ENCODE assay signal across 11 cellular contexts in the genomic region with DNA sequence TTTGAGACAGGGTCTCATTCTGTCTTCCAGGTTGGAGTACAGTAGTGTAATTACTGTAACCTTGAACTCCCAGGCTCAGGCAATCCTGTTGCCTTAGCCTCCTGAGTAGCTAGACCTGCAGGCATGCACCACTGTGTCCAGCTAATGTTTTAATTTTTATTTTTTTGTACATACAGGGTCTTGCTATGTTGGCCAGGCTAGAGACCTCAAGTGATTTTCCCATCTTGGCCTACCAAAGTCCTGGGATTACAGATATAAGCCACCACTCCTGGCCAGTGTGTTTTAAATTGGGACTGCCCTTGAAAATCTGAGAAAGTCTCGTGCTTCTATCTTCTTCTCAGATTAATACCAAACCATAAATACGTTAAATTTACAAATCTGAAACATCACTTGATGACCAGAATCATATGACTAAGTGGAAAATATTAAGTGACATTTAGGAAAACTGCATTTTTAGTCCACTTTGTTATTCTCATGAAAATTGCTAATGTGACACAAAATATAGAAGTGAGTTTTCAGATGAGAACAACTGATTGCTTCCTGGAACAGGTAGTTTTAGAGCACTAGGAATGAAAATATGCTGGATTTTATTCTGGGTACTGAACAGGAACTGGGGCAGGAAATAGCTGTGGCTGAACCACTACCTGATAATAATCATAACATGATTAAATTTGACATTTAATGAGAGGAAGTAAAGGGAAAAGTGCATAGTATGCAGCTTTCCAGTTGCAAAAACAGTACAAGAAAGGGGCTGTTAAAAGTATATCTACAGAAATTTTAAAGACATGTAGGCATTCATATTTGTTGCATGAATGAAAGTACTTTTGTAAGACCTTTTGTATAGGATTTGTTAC. TPM values are rescaled to one million over a fixed set of nuclear protein-coding genes. Genes with fewer than 3 reads are reported as not detected.
DNase-seq lines count a peak whose midpoint lies in the region; ATAC-seq, FAIRE-seq and TF ChIP-seq lines count a peak whose summit lies in the region.
"Had no signal": no experiment of that assay in that cellular context is flagged by ENCODE, and none has a peak within 500 bp of the region (broad histone marks: within the 10 kb centered on the region; RNA-seq: fewer than 3 reads in every experiment).

No MANE protein-coding gene starts in this region.

- peaks cover 86% of the 10 kb centered on the region for H3K79me2 ChIP-seq in OCI-LY1 (ENCODE audit: insufficient read depth, low read length)
- H3K79me2 ChIP-seq in GM12878 (ENCODE audit: control insufficient read depth, insufficient read depth, low read length) = peaks cover 91% of the 10 kb centered on the region

- H3K9me2 ChIP-seq in OCI-LY1 (ENCODE audit: low read depth, low read length) = no peaks in the 10 kb centered on the region

- H3K36me3 Mint-ChIP-seq in activated naive CD4-positive, alpha-beta T cell treated with anti-CD3 and anti-CD28 coated beads, Interleukin-2, amount 50 U/mL, for 24 hours = peaks cover 14% of the 10 kb centered on the region
- peaks cover 70% of the 10 kb centered on the region for H3K36me3 Mint-ChIP-seq in stimulated activated effector memory CD8-positive, alpha-beta T cell treated with anti-CD3 and anti-CD28 coated beads, Interleukin-12 subunit alpha, Interleukin-12 subunit beta, amount 100 ng/mL, for 72 hours

- POLR2A ChIA-PET in GM12878 (lab: Charles Lee) = interaction anchor here (0.5 to 1.2 kb wide), 3 partner anchors 21 to 107 kb away, joined by 3 to 7 read pairs (median 5); a partner anchor contains a TSS

- FAIRE-seq in GM12878 (lab: Jason Lieb, UNC) = no peak

- H3K27me3 ChIP-seq in OCI-LY1 (ENCODE audit: insufficient read depth, low read length) (no peaks in the 10 kb centered on the region), GM12878 (replicated peaks in 1 of 2; ENCODE audit: control insufficient read depth in 2 of 2, insufficient read depth in 2 of 2, low read length in 1 of 2) (no peaks in the 10 kb centered on the region), H7 (ENCODE audit: control insufficient read depth, insufficient read depth, low read length) (no peaks in the 10 kb centered on the region)
- H3K27me3 ChIP-seq: MG63 had no signal

- ATAC-seq in GM12878 = no peak
- no peak for ATAC-seq in stimulated activated effector memory CD8-positive, alpha-beta T cell treated with anti-CD3 and anti-CD28 coated beads, Interleukin-12 subunit alpha, Interleukin-12 subunit beta, amount 100 ng/mL, for 72 hours

- 0% methylated on average over 2 of the region's 2 CpGs for WGBS in GM12878 (ENCODE audit: insufficient coverage, insufficient replicate concordance, low lambda C conversion rate, missing lambda C conversion rate)

- no peaks in the 10 kb centered on the region for H3K27me3 Mint-ChIP-seq in activated naive CD4-positive, alpha-beta T cell treated with anti-CD3 and anti-CD28 coated beads, Interleukin-2, amount 50 U/mL, for 24 hours

- no peak for DNase-seq in activated naive CD4-positive, alpha-beta T cell (lab: John Stamatoyannopoulos, UW)
- DNase-seq in GM12878 (ENCODE audit: low read depth, low spot score) = no peak
- no peak for DNase-seq in stimulated activated effector memory CD8-positive, alpha-beta T cell treated with anti-CD3 and anti-CD28 coated beads, Interleukin-12 subunit alpha, Interleukin-12 subunit beta, amount 100 ng/mL, for 72 hours (ENCODE audit: low spot score in 2 of 2)
- DNase-seq in HCEC 1CT = no peak
- DNase-seq in NCI-H2171 (lab: John Stamatoyannopoulos, UW) = no peak
- no peak for DNase-seq in H7
- DNase-seq: MG63; stimulated activated CD4-positive, alpha-beta T cell treated with anti-CD3 and anti-CD28 coated beads, Interleukin-2, amount 100 ng/mL, for 24 hours had no signal

- RAD21 ChIA-PET in GM12878 (lab: Charles Lee; ENCODE audit: unreplicated experiment) = interaction anchor here (0.6 to 1.1 kb wide), 4 partner anchors 60 to 238 kb away, joined by 3 to 4 read pairs (median 4); no protein-coding TSS in a partner anchor

- H3K9me3 Mint-ChIP-seq in activated naive CD4-positive, alpha-beta T cell treated with anti-CD3 and anti-CD28 coated beads, Interleukin-2, amount 50 U/mL, for 24 hours = no peaks in the 10 kb centered on the region
- H3K9me3 Mint-ChIP-seq in stimulated activated effector memory CD8-positive, alpha-beta T cell treated with anti-CD3 and anti-CD28 coated beads, Interleukin-12 subunit alpha, Interleukin-12 subunit beta, amount 100 ng/mL, for 72 hours = peaks cover 10% of the 10 kb centered on the region

- SMC1A ChIA-PET in GM12878 (lab: Charles Lee; ENCODE audit: uncharacterized antibody, unreplicated experiment) = interaction anchor here (1.0 to 3.4 kb wide), 9 partner anchors 9 to 131 kb away, joined by 3 to 16 read pairs (median 4); no protein-coding TSS in a partner anchor

- no peaks in the 10 kb centered on the region; the same call in 1 of the 2 replicates for H3K36me3 ChIP-seq in OCI-LY1 (ENCODE audit: insufficient read depth, low read length)
- no peaks in the 10 kb centered on the region for H3K36me3 ChIP-seq in GM12878 (ENCODE audit: control insufficient read depth in 2 of 2, insufficient read depth in 2 of 2, low read length in 1 of 2)
- H3K36me3 ChIP-seq in H7 (replicated peaks; ENCODE audit: control insufficient read depth, insufficient read depth, low read length) = no peaks in the 10 kb centered on the region

- no peaks in the 10 kb centered on the region for H3F3A ChIP-seq in OCI-LY1 (ENCODE audit: insufficient read depth, low read length)

- CTCF ChIA-PET in GM12878 (lab: Yijun Ruan, JAX) = interaction anchor here (0.6 to 2.4 kb wide), 9 partner anchors 11 to 151 kb away, joined by 3 to 6 read pairs (median 3); no protein-coding TSS in a partner anchor

- intact Hi-C loops in GM12878 (cut with micrococcal nuclease; ENCODE audit: unreplicated experiment) = no loop called here

- peak overlapping the region; percentile 2 for H3K27ac ChIP-seq in OCI-LY1 (ENCODE audit: low read depth, low read length, poor library complexity, severe bottlenecking)
- peak overlapping the region; percentile 9; the same call in 1 of the 2 replicates for H3K27ac ChIP-seq in GM12878 (ENCODE audit: control insufficient read depth, insufficient read depth)
- H3K27ac ChIP-seq: coronary artery had no signal

- TF ChIP-seq EP300 in GM12878 (IDR thresholded peaks at IDR 0.05; ENCODE audit: borderline replicate concordance in 1 of 2, control insufficient read depth in 1 of 2, low read depth in 2 of 2, low read length in 2 of 2) = no peak

- peak overlapping the region; percentile 3 for H3K4me3 Mint-ChIP-seq in activated naive CD4-positive, alpha-beta T cell treated with anti-CD3 and anti-CD28 coated beads, Interleukin-2, amount 50 U/mL, for 24 hours
- peak overlapping the region; percentile 96 for H3K4me3 Mint-ChIP-seq in stimulated activated effector memory CD8-positive, alpha-beta T cell treated with anti-CD3 and anti-CD28 coated beads, Interleukin-12 subunit alpha, Interleukin-12 subunit beta, amount 100 ng/mL, for 72 hours

- H3K27ac Mint-ChIP-seq in activated naive CD4-positive, alpha-beta T cell treated with anti-CD3 and anti-CD28 coated beads, Interleukin-2, amount 50 U/mL, for 24 hours = peak overlapping the region; percentile 88
- H3K27ac Mint-ChIP-seq in stimulated activated effector memory CD8-positive, alpha-beta T cell treated with anti-CD3 and anti-CD28 coated beads, Interleukin-12 subunit alpha, Interleukin-12 subunit beta, amount 100 ng/mL, for 72 hours = peak overlapping the region; percentile 83

- TF ChIP-seq CTCF in OCI-LY1 (IDR thresholded peaks at IDR 0.05; ENCODE audit: low read length) (no peak), GM12878 (IDR thresholded peaks at IDR 0.05 in 2 of 3, conservative IDR thresholded peaks at IDR 0.05 in 1 of 3; ENCODE audit: control insufficient read depth in 2 of 3, extremely low read depth in 1 of 3, insufficient read depth in 1 of 3, low read depth in 3 of 3, low read length in 3 of 3) (no peak)

- H3K4me2 ChIP-seq in OCI-LY1 (ENCODE audit: low read length) (no peak overlapping the region), GM12878 (ENCODE audit: control insufficient read depth, insufficient read depth) (peak overlapping the region; percentile 66)

- H3K4me1 ChIP-seq in OCI-LY1 (ENCODE audit: insufficient read depth, low read length, severe bottlenecking) (peaks cover 31% of the 10 kb centered on the region), GM12878 (ENCODE audit: control insufficient read depth, insufficient read depth, low read length) (peaks cover 16% of the 10 kb centered on the region)

- H3K9ac ChIP-seq in OCI-LY1 (ENCODE audit: low read length) = no peak overlapping the region
- no peak overlapping the region for H3K9ac ChIP-seq in GM12878 (ENCODE audit: control insufficient read depth, insufficient read depth, low read length)

- no TSS peak for BruUV-seq in GM12878 (replicated peaks; lab: Mats Ljungman, UMichigan)

- H3K9me3 ChIP-seq in OCI-LY1 (ENCODE audit: low read length) = peaks cover 25% of the 10 kb centered on the region
- H3K9me3 ChIP-seq in GM12878 (replicated peaks; ENCODE audit: control insufficient read depth, insufficient read depth, low read length) = peaks cover 5% of the 10 kb centered on the region

- no peak overlapping the region for H2AFZ ChIP-seq in OCI-LY1 (ENCODE audit: low read length)
- no peak overlapping the region for H2AFZ ChIP-seq in GM12878 (ENCODE audit: control insufficient read depth, low read depth, low read length)

- H4K20me1 ChIP-seq in OCI-LY1 (ENCODE audit: insufficient read depth, low read length) (0 out of 2 replicates have a peak, but pooled peaks cover 3% of the 10 kb centered on the region), GM12878 (ENCODE audit: control insufficient read depth, insufficient read depth) (no peaks in the 10 kb centered on the region)

- H3K4me3 ChIP-seq in OCI-LY1 (ENCODE audit: low read depth, low read length, poor library complexity, severe bottlenecking) (no peak overlapping the region), GM12878 (0 out of 2 replicates have a peak overlapping the region, but pooled peaks have one; percentile 0), H7 (ENCODE audit: insufficient read depth, low read depth, low read length) (no peak overlapping the region)
- H3K4me3 ChIP-seq: coronary artery, MG63 had no signal

- in situ Hi-C loops in GM12878 (cut with MboI) = no loop called here

- no peak for TF ChIP-seq RAD21 in GM12878 (IDR thresholded peaks at IDR 0.05; ENCODE audit: insufficient read depth, low read depth, low read length)

- peaks cover 70% of the 10 kb centered on the region for H3K4me1 Mint-ChIP-seq in activated naive CD4-positive, alpha-beta T cell treated with anti-CD3 and anti-CD28 coated beads, Interleukin-2, amount 50 U/mL, for 24 hours
- H3K4me1 Mint-ChIP-seq in stimulated activated effector memory CD8-positive, alpha-beta T cell treated with anti-CD3 and anti-CD28 coated beads, Interleukin-12 subunit alpha, Interleukin-12 subunit beta, amount 100 ng/mL, for 72 hours = peaks cover 55% of the 10 kb centered on the region

- no peak for TF ChIP-seq POLR2A in GM12878 (IDR thresholded peaks at IDR 0.05; ENCODE audit: low read depth, low read length)

RNA-seq across cellular contexts. Expression of a gene that starts 4.2 kb away (rescaled TPM):
- total RNA-seq in GM12878 (2013; cell fraction: nucleolus; rRNA removed) = 98.2 and 101 TPM in 2 replicates
- 29.2 and 35.3 TPM in 2 replicates for total RNA-seq in GM12878 (2014; rRNA removed)
- 35.1 and 35.7 TPM in 2 replicates for total RNA-seq in GM12878 (2014; rRNA removed; fragmentation: Illumina TruSeq; extraction: Trizol)
- total RNA-seq in GM12878 (2021) = 30.4 and 33.6 TPM in 2 replicates
- 9.0 TPM for polyA plus RNA-seq in GM12878 (2011; ENCODE audit: low read depth)
- polyA plus RNA-seq in GM12878 (2011; rRNA removed) = 41.8 and 69.0 TPM in 2 replicates
- 12.3 and 15.8 TPM in 2 replicates for polyA plus RNA-seq in GM12878 (2011; cell fraction: cytosol; rRNA removed)
- 32.1 and 34.3 TPM in 2 replicates for polyA plus RNA-seq in GM12878 (2011; cell fraction: nucleus; rRNA removed)
- polyA plus RNA-seq in GM12878 (2012) = 17.4 and 21.1 TPM in 2 replicates
- polyA plus RNA-seq in GM12878 (2014; fragmentation: Illumina TruSeq; extraction: Trizol) = 40.3 and 50.4 TPM in 2 replicates
- 10 to 100 TPM; 12.9 to 14.1 TPM for polyA plus RNA-seq in GM12878 (2014; fragmentation: Nextera tagmentation; extraction: Ambion mirVana)
- polyA plus RNA-seq in GM12878 (2014; rRNA removed) = 22.0 and 23.8 TPM in 2 replicates
- polyA plus RNA-seq in GM12878 (2016; fragmentation: Nextera tagmentation; extraction: Ambion mirVana) = 10 to 100 TPM; 21.0 to 24.7 TPM
- polyA minus RNA-seq in GM12878 (2011; rRNA and poly(A)+ RNA removed) = 32.5 and 41.2 TPM in 2 replicates
- 12.6 and 13.6 TPM in 2 replicates for polyA minus RNA-seq in GM12878 (2011; cell fraction: cytosol; rRNA and poly(A)+ RNA removed)
- 29.0 and 31.5 TPM in 2 replicates for polyA minus RNA-seq in GM12878 (2011; cell fraction: nucleus; rRNA and poly(A)+ RNA removed)
- total RNA-seq in H7 (2014; rRNA removed; shearing (Covaris generic)) = 17.3 and 32.5 TPM in 2 replicates

RNA-seq across cellular contexts. Expression of a gene that starts 4.5 kb away (rescaled TPM):
- total RNA-seq in GM12878 (2013; cell fraction: nucleolus; rRNA removed) = 7.0 and 7.6 TPM in 2 replicates
- total RNA-seq in GM12878 (2014; rRNA removed) (15.5 and 21.0 TPM in 2 replicates), GM12878 (2014; rRNA removed; fragmentation: Illumina TruSeq; extraction: Trizol) (20.1 and 21.3 TPM in 2 replicates), GM12878 (2021) (12.8 and 13.2 TPM in 2 replicates)
- polyA plus RNA-seq in GM12878 (2011; ENCODE audit: low read depth) = 10.9 TPM
- polyA plus RNA-seq in GM12878 (2011; rRNA removed) (36.3 and 48.0 TPM in 2 replicates), GM12878 (2014; fragmentation: Illumina TruSeq; extraction: Trizol) (20.9 and 24.3 TPM in 2 replicates), GM12878 (2014; fragmentation: Nextera tagmentation; extraction: Ambion mirVana) (10 to 100 TPM; 75.6 to 94.2 TPM), GM12878 (2014; rRNA removed) (18.8 and 25.7 TPM in 2 replicates), GM12878 (2016; fragmentation: Nextera tagmentation; extraction: Ambion mirVana) (10 to 100 TPM; 34.8 to 36.0 TPM)
- polyA plus RNA-seq in GM12878 (2011; cell fraction: cytosol; rRNA removed) = 12.2 and 14.0 TPM in 2 replicates
- polyA plus RNA-seq in GM12878 (2011; cell fraction: nucleus; rRNA removed) = 9.8 and 12.7 TPM in 2 replicates
- polyA plus RNA-seq in GM12878 (2012) = 17.0 and 20.6 TPM in 2 replicates
- polyA minus RNA-seq in GM12878 (2011; rRNA and poly(A)+ RNA removed) = 11.5 and 11.6 TPM in 2 replicates
- polyA minus RNA-seq in GM12878 (2011; cell fraction: cytosol; rRNA and poly(A)+ RNA removed) = 3.1 and 6.0 TPM in 2 replicates
- polyA minus RNA-seq in GM12878 (2011; cell fraction: nucleus; rRNA and poly(A)+ RNA removed) = 3.4 and 4.4 TPM in 2 replicates
- 28.5 and 32.3 TPM in 2 replicates for total RNA-seq in H7 (2014; rRNA removed; shearing (Covaris generic))
